Comparison of ENCODE assay signal across 20 cellular contexts in the genomic region with DNA sequence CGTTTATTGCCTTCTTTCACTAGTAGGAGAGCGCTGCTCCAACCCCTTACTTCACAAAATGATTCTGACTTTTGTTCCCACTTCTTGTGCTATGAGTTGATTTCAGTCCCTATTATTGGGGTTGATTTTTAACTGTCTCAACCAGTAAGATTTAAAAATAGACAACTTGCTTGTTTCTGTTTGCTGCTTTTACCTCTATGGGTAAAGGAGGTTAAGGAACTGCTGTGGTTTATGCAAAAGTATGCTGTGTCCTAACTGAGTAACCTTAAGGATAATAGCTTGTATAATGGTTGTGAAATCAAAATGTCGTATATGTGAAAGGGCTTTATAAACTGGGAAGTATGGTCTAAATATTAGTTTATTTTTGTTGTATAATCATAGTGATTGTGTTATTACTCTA. TPM values are rescaled to one million over a fixed set of nuclear protein-coding genes. Genes with fewer than 3 reads are reported as not detected.
DNase-seq lines count a peak whose midpoint lies in the region; ATAC-seq and TF ChIP-seq lines count a peak whose summit lies in the region.
"Had no signal": no experiment of that assay in that cellular context is flagged by ENCODE, and none has a peak within 500 bp of the region (broad histone marks: within the 10 kb centered on the region; RNA-seq: fewer than 3 reads in every experiment).

No MANE protein-coding gene starts in this region.

- DNase-seq in NB4 (ENCODE audit: low read depth) (peak; percentile 9), esophagus squamous epithelium (lab: John Stamatoyannopoulos, UW) (no peak), left ventricle myocardium inferior (no peak), Ammon's horn (ENCODE audit: low spot score) (no peak), COLO668 (lab: John Stamatoyannopoulos, UW; ENCODE audit: unreplicated experiment) (no peak)
- DNase-seq: activated CD4-positive, CD25-positive, alpha-beta regulatory T cell treated with anti-CD3 and anti-CD28 coated beads, Interleukin-2, amount 50 U/mL, for 72 hours; activated naive CD8-positive, alpha-beta T cell treated with anti-CD3 and anti-CD28 coated beads, Interleukin-2, amount 10 ng/mL, durations not matched to agents 7 days and 5 days; foreskin keratinocyte; HCEC 1CT; KG1; NCI-H1930; NCI-H748 treated with DMSO at 0.1 percent for 48 hours; sigmoid colon; stimulated activated naive CD4-positive, alpha-beta T cell; T-helper 17 cell; uterus had no signal

- H3K27ac ChIP-seq in esophagus squamous epithelium (no peak overlapping the region), left ventricle myocardium inferior (replicated peaks) (no peak overlapping the region)
- H3K27ac ChIP-seq: cardiac muscle cell, foreskin keratinocyte, sigmoid colon, uterus had no signal

- H3K4me1 ChIP-seq in esophagus squamous epithelium, result no peaks in the 10 kb centered on the region
- H3K4me1 ChIP-seq in left ventricle myocardium inferior, result no peaks in the 10 kb centered on the region
- H3K4me1 ChIP-seq: foreskin keratinocyte, sigmoid colon, uterus had no signal

- ATAC-seq in GM18870 (IDR thresholded peaks at IDR 0.05; ENCODE audit: unreplicated experiment) (peak; percentile 72), GM21381 (IDR thresholded peaks at IDR 0.05; ENCODE audit: unreplicated experiment) (peak; percentile 93), HG02884 (IDR thresholded peaks at IDR 0.05; ENCODE audit: unreplicated experiment) (peak; percentile 72)
- ATAC-seq: foreskin keratinocyte, T-helper 17 cell had no signal

- TF ChIP-seq POLR2A in NB4 (IDR thresholded peaks at IDR 0.05; ENCODE audit: extremely low read depth, insufficient read length), result no peak
- TF ChIP-seq POLR2A in esophagus squamous epithelium (IDR thresholded peaks at IDR 0.05), result no peak

- WGBS in esophagus squamous epithelium, 2 donors, result 65 to 80% methylated on average over 3 of the region's 3 CpGs

- H3K27me3 ChIP-seq in esophagus squamous epithelium, result no peaks in the 10 kb centered on the region
- H3K27me3 ChIP-seq in left ventricle myocardium inferior (ENCODE audit: low read depth), result no peaks in the 10 kb centered on the region
- H3K27me3 ChIP-seq: cardiac muscle cell, foreskin keratinocyte, sigmoid colon, uterus had no signal

- peaks cover 0 to 14% (median 10%) of the 10 kb centered on the region in 3 donors for H3K9me3 ChIP-seq in esophagus squamous epithelium
- peaks cover 20% of the 10 kb centered on the region for H3K9me3 ChIP-seq in left ventricle myocardium inferior (replicated peaks)
- H3K9me3 ChIP-seq: uterus had no signal

- TF ChIP-seq CTCF in NB4 (IDR thresholded peaks at IDR 0.05; ENCODE audit: low read depth, low read length) (no peak), esophagus squamous epithelium (IDR thresholded peaks at IDR 0.05) (no peak), left ventricle myocardium inferior (IDR thresholded peaks at IDR 0.05; ENCODE audit: borderline replicate concordance) (no peak)

- H3K36me3 ChIP-seq in esophagus squamous epithelium, result peaks cover 0 to 9% (median 0%) of the 10 kb centered on the region in 3 donors
- peaks cover 14% of the 10 kb centered on the region for H3K36me3 ChIP-seq in left ventricle myocardium inferior
- H3K36me3 ChIP-seq: uterus had no signal

- H3K4me3 ChIP-seq in NB4 (ENCODE audit: low read depth, low read length) (no peak overlapping the region), esophagus squamous epithelium (no peak overlapping the region), left ventricle myocardium inferior (no peak overlapping the region)
- H3K4me3 ChIP-seq: cardiac muscle cell, sigmoid colon, uterus had no signal

- intact Hi-C loops in esophagus squamous epithelium (cut with DNase I) (no loop called here), left ventricle myocardium inferior (cut with micrococcal nuclease) (no loop called here)

RNA-seq across cellular contexts. Expression of a gene that starts 22.6 kb away (rescaled TPM):
- total RNA-seq in esophagus squamous epithelium, result 10 to 100 TPM in 2 of 4 donors, 1 to 10 TPM in 2; 8.4 to 21.4 (median 9.5) TPM
- total RNA-seq in left ventricle myocardium inferior, result 7.7 TPM
